Comparison of ENCODE assay signal across 8 cellular contexts in the genomic region with DNA sequence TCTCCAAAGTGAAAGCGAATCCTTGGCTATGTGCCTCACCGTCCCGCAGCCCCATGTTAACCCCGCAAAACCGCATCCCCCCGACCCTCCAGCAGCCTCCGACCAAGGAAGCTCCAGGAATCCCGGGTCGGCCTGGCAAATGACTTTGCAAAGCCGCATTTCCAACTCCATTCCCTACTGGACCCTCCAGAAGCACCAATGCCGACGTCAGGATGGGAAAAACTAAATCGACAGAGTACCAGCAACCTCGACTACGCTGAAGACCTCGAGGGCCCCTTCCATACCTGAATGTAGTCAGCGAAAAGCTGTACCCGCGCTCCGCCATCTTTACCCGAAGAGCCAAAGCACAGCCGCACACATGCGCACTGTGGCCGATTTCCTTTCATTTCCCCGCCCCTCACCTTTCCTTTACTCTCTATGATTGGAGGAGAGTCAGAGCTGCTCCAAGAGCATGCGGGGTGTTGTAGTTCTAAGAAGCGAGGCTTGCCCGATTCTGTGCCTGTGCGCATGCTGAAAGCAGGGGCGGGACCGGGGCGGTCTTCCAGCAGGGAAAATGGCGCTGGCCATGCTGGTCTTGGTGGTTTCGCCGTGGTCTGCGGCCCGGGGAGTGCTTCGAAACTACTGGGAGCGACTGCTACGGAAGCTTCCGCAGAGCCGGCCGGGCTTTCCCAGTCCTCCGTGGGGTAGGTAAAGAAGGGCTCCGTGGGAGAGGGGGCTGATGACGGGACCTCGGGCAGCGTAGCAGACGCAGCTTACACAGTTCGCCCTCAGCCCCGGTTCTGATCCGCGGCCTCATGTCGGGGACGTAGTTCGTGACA.
A peak's percentile ranks its signal among the peaks of the same experiment; 100 is the strongest.
DNase-seq lines count a peak whose midpoint lies in the region; ATAC-seq lines count a peak whose summit lies in the region.

A gene (plus strand): TSS at position 543 of the 818 bp plus-strand sequence. CDS start 11 bp downstream, at position 554.
A gene (minus strand): TSS at position 341 of the 818 bp plus-strand sequence. CDS start 16 bp downstream, at position 325.

- DNase-seq in NCI-H748 (lab: John Stamatoyannopoulos, UW; ENCODE audit: unreplicated experiment) = peak; percentile 98
- peak; percentile 90 for DNase-seq in activated CD4-positive, alpha-beta T cell treated with anti-CD3 and anti-CD28 coated beads, Interleukin-2, amount 50 U/mL, for 1 hour
- DNase-seq in dedifferentiated amniotic fluid mesenchymal stem cell (ENCODE audit: extremely low spot score) = peak; percentile 99
- DNase-seq in left kidney (ENCODE audit: low read depth, low spot score) = peak; percentile 99
- peak; percentile 93 to 95 for DNase-seq in stimulated activated CD4-positive, alpha-beta T cell treated with anti-CD3 and anti-CD28 coated beads, Interleukin-2, amount 100 ng/mL, for 24 hours

- H3K27ac ChIP-seq in BLaER1 treated with 17β-estradiol and CSF1 and Interleukin-3, amounts not matched to agents 10 nM and 100 nM = peak within 1 kb of the TSS; percentile 73 to 97 (median 94)

- peak within 1 kb of the TSS; percentile 87 to 98 (median 95) for H3K4me2 ChIP-seq in BLaER1 treated with 17β-estradiol and CSF1 and Interleukin-3, amounts not matched to agents 10 nM and 100 nM

- H4K20me1 ChIP-seq in BLaER1 treated with 17β-estradiol and CSF1 and Interleukin-3, amounts not matched to agents 10 nM and 100 nM = peaks cover 33 to 83% (median 62%) of the 10 kb centered on the region in 11 experiments; a peak in 20 of 22 replicates

- no peaks in the 10 kb centered on the region for H3K9me3 ChIP-seq in BLaER1 treated with 17β-estradiol and CSF1 and Interleukin-3, amounts not matched to agents 10 nM and 100 nM (replicated peaks in 1 of 11)

- no peaks in the 10 kb centered on the region for H3K27me3 ChIP-seq in BLaER1 treated with 17β-estradiol and CSF1 and Interleukin-3, amounts not matched to agents 10 nM and 100 nM

- H3K4me1 ChIP-seq in BLaER1 treated with 17β-estradiol and CSF1 and Interleukin-3, amounts not matched to agents 10 nM and 100 nM = peaks cover 44 to 60% (median 53%) of the 10 kb centered on the region in 10 experiments

- H3K36me3 ChIP-seq in BLaER1 treated with 17β-estradiol and CSF1 and Interleukin-3, amounts not matched to agents 10 nM and 100 nM = peaks cover 24 to 64% (median 33%) of the 10 kb centered on the region in 11 experiments

- peak within 1 kb of the TSS; percentile 80 to 96 (median 90) for H3K4me3 ChIP-seq in BLaER1 treated with 17β-estradiol and CSF1 and Interleukin-3, amounts not matched to agents 10 nM and 100 nM

- H3K9ac ChIP-seq in BLaER1 treated with 17β-estradiol and CSF1 and Interleukin-3, amounts not matched to agents 10 nM and 100 nM = peak within 1 kb of the TSS; percentile 88 to 98 (median 94)

- peak; percentile 98 for ATAC-seq in GM19351 (IDR thresholded peaks at IDR 0.05; ENCODE audit: unreplicated experiment)
- peak; percentile 100 for ATAC-seq in HG03521 (IDR thresholded peaks at IDR 0.05; ENCODE audit: unreplicated experiment)

Comparison
In these comparisons a context has a peak if more than half of its experiments do, and no peak if none do; other contexts are left out.
1. Peak in every context shown above with its lines: DNase-seq, ATAC-seq, H3K4me3 ChIP-seq and H3K27ac ChIP-seq.